25 cellular contexts compared by ENCODE assay signal in genomic region chr6:164273491-164273890, GRCh38.
"Had no signal": no experiment of that assay in that cellular context is flagged by ENCODE, and none has a peak within 500 bp of the region (broad histone marks: within the 10 kb centered on the region; RNA-seq: fewer than 3 reads in every experiment).

No MANE protein-coding gene starts in this region.

- H3K27me3 ChIP-seq: left lung, neural progenitor cell, neutrophil, ovary, right atrium auricular region, spleen, suprapubic skin, tibial artery, vagina had no signal

- H3K4me3 ChIP-seq: left lung, lower lobe of right lung, neural progenitor cell, ovary, right atrium auricular region, spleen, suprapubic skin, thoracic aorta, tibial artery, vagina had no signal

- H3K27ac ChIP-seq: left lung, lower lobe of right lung, neural progenitor cell, neutrophil, ovary, right atrium auricular region, spleen, suprapubic skin, thoracic aorta, tibial artery had no signal

- H3K9me3 ChIP-seq: left lung, lower lobe of right lung, neutrophil, ovary, right atrium auricular region, suprapubic skin, thoracic aorta, tibial artery, vagina had no signal

- DNase-seq: hypothalamus; immature natural killer cell; kidney; left colon; left lung; lower lobe of right lung; mammary epithelial cell; mesenchymal stem cell; naive thymus-derived CD8-positive, alpha-beta T cell; occipital lobe; ovary; small intestine; spleen; stimulated activated CD4-positive, alpha-beta T cell treated with anti-CD3 and anti-CD28 coated beads, Interleukin-4, amount 100 ng/mL, for 24 hours; stimulated activated naive CD4-positive, alpha-beta T cell; tibial artery had no signal

- H3K36me3 ChIP-seq: left lung, lower lobe of right lung, neural progenitor cell, neutrophil, ovary, right atrium auricular region, spleen, suprapubic skin, thoracic aorta, tibial artery, vagina had no signal

- H3K9ac ChIP-seq: neural progenitor cell had no signal

- ATAC-seq: left colon; left lung; lower lobe of right lung; naive thymus-derived CD8-positive, alpha-beta T cell; sciatic nerve; stimulated activated effector memory CD8-positive, alpha-beta T cell treated with anti-CD3 and anti-CD28 coated beads, Interleukin-12 subunit alpha, Interleukin-12 subunit beta, amount 100 ng/mL, for 72 hours had no signal

- H3K4me1 ChIP-seq: left lung, lower lobe of right lung, neural progenitor cell, right atrium auricular region, spleen, suprapubic skin, tibial artery had no signal

- FAIRE-seq: islet of Langerhans, kidney, small intestine had no signal

- H2AFZ ChIP-seq: neural progenitor cell had no signal

- H3K4me2 ChIP-seq: neural progenitor cell had no signal
